Comparison of ENCODE assay signal across 8 cellular contexts in genomic region chr17:30599424-30600061, GRCh38.
DNase-seq lines count a peak whose midpoint lies in the region; ATAC-seq and TF ChIP-seq lines count a peak whose summit lies in the region.

No MANE protein-coding gene starts in this region.

- CTCF ChIA-PET in activated CD4-positive, alpha-beta T cell treated with anti-CD3 and anti-CD28 coated beads, Interleukin-2, amount 10 ng/mL, durations not matched to agents 7 days and 5 days (lab: Charles Lee) = no interaction called here
- CTCF ChIA-PET in activated CD4-positive, alpha-beta memory T cell treated with anti-CD3 and anti-CD28 coated beads for 36 hours (lab: Charles Lee) = interaction anchor here (0.7 kb wide), 1 partner anchor 9 kb away, joined by 3 read pairs; no protein-coding TSS in a partner anchor

- H3K4me1 ChIP-seq in testis (peaks cover 3% of the 10 kb centered on the region), foreskin keratinocyte (peaks cover 8% of the 10 kb centered on the region)

- no peaks in the 10 kb centered on the region for H3K27me3 Mint-ChIP-seq in activated CD4-positive, alpha-beta T cell treated with anti-CD3 and anti-CD28 coated beads, Interleukin-2, amount 10 ng/mL, durations not matched to agents 7 days and 5 days
- no peaks in the 10 kb centered on the region for H3K27me3 Mint-ChIP-seq in activated CD4-positive, alpha-beta memory T cell treated with anti-CD3 and anti-CD28 coated beads for 36 hours

- peaks cover 24% of the 10 kb centered on the region for H3K4me1 Mint-ChIP-seq in activated CD4-positive, alpha-beta T cell treated with anti-CD3 and anti-CD28 coated beads, Interleukin-2, amount 10 ng/mL, durations not matched to agents 7 days and 5 days
- peaks cover 12% of the 10 kb centered on the region for H3K4me1 Mint-ChIP-seq in activated CD4-positive, alpha-beta memory T cell treated with anti-CD3 and anti-CD28 coated beads for 36 hours (ENCODE audit: low read depth)

- H3K36me3 Mint-ChIP-seq in activated CD4-positive, alpha-beta T cell treated with anti-CD3 and anti-CD28 coated beads, Interleukin-2, amount 10 ng/mL, durations not matched to agents 7 days and 5 days (ENCODE audit: low read depth) = no peaks in the 10 kb centered on the region
- H3K36me3 Mint-ChIP-seq in activated CD4-positive, alpha-beta memory T cell treated with anti-CD3 and anti-CD28 coated beads for 36 hours = peaks cover 2% of the 10 kb centered on the region

- 35 to 42% methylated on average over 10 to 13 of the region's 13 CpGs for WGBS in testis, 2 donors

- intact Hi-C loops in activated CD4-positive, alpha-beta memory T cell treated with anti-CD3 and anti-CD28 coated beads for 36 hours (cut with micrococcal nuclease) = loop anchor here (2.0 kb wide), 1 partner anchor 123 kb away; the partner anchor contains the start of gene GOSR1
- intact Hi-C loops in testis (cut with DNase I; ENCODE audit: low total_unique reads) = no loop called here

- H3K4me3 Mint-ChIP-seq in activated CD4-positive, alpha-beta T cell treated with anti-CD3 and anti-CD28 coated beads, Interleukin-2, amount 10 ng/mL, durations not matched to agents 7 days and 5 days = peak overlapping the region; percentile 89
- peak overlapping the region; percentile 97 for H3K4me3 Mint-ChIP-seq in activated CD4-positive, alpha-beta memory T cell treated with anti-CD3 and anti-CD28 coated beads for 36 hours

- no peaks in the 10 kb centered on the region for H3K9me3 ChIP-seq in testis

- no peak for TF ChIP-seq POLR2A in testis (IDR thresholded peaks at IDR 0.05)

- H3K36me3 ChIP-seq in testis (ENCODE audit: low read depth, missing control alignments) = no peaks in the 10 kb centered on the region

- DNase-seq in activated CD4-positive, alpha-beta T cell treated with anti-CD3 and anti-CD28 coated beads, Interleukin-2, amount 10 ng/mL, durations not matched to agents 7 days and 5 days = no peak
- no peak for DNase-seq in activated CD4-positive, alpha-beta T cell treated with anti-CD3 and anti-CD28 coated beads for 48 hours
- no peak for DNase-seq in activated CD4-positive, alpha-beta memory T cell treated with anti-CD3 and anti-CD28 coated beads for 36 hours
- DNase-seq in iPS-NIHi7 (ENCODE audit: extremely low spot score) = peak; percentile 73
- DNase-seq in testis = no peak
- no peak for DNase-seq in foreskin keratinocyte
- DNase-seq in pons (ENCODE audit: low spot score) = no peak
- DNase-seq in NCI-H1105 treated with DMSO at 0.1 percent for 48 hours (lab: John Stamatoyannopoulos, UW) = no peak

- H3K27me3 ChIP-seq in testis (no peaks in the 10 kb centered on the region), foreskin keratinocyte (no peaks in the 10 kb centered on the region)

- peak overlapping the region; percentile 94 to 98 for H3K4me3 ChIP-seq in testis

- TF ChIP-seq CTCF in testis (IDR thresholded peaks at IDR 0.05) (no peak), foreskin keratinocyte (conservative IDR thresholded peaks at IDR 0.05) (no peak)

- peaks cover 7% of the 10 kb centered on the region for H3K9me3 Mint-ChIP-seq in activated CD4-positive, alpha-beta T cell treated with anti-CD3 and anti-CD28 coated beads, Interleukin-2, amount 10 ng/mL, durations not matched to agents 7 days and 5 days
- no peaks in the 10 kb centered on the region for H3K9me3 Mint-ChIP-seq in activated CD4-positive, alpha-beta memory T cell treated with anti-CD3 and anti-CD28 coated beads for 36 hours

- ATAC-seq in foreskin keratinocyte = no peak

- H3K27ac ChIP-seq in testis = peak overlapping the region; percentile 97 to 98
- no peak overlapping the region for H3K27ac ChIP-seq in foreskin keratinocyte

- POLR2A ChIA-PET in activated CD4-positive, alpha-beta T cell treated with anti-CD3 and anti-CD28 coated beads, Interleukin-2, amount 10 ng/mL, durations not matched to agents 7 days and 5 days (lab: Charles Lee) = no interaction called here
- POLR2A ChIA-PET in activated CD4-positive, alpha-beta memory T cell treated with anti-CD3 and anti-CD28 coated beads for 36 hours (lab: Charles Lee) = no interaction called here

- peak overlapping the region; percentile 73 for H3K27ac Mint-ChIP-seq in activated CD4-positive, alpha-beta T cell treated with anti-CD3 and anti-CD28 coated beads, Interleukin-2, amount 10 ng/mL, durations not matched to agents 7 days and 5 days
- H3K27ac Mint-ChIP-seq in activated CD4-positive, alpha-beta memory T cell treated with anti-CD3 and anti-CD28 coated beads for 36 hours = no peak overlapping the region
